23 cellular contexts compared by ENCODE assay signal in genomic region chr19:56441206-56441792, GRCh38. TPM values are rescaled to one million over a fixed set of nuclear protein-coding genes. Genes with fewer than 3 reads are reported as not detected.
"Had no signal": no experiment of that assay in that cellular context is flagged by ENCODE, and none has a peak within 500 bp of the region (broad histone marks: within the 10 kb centered on the region; RNA-seq: fewer than 3 reads in every experiment).

No MANE protein-coding gene starts in this region.

- H3K4me1 Mint-ChIP-seq: activated B cell treated with CpG ODN at 0.5 μM for 24 hours; activated T-helper 17 cell treated with anti-CD3 and anti-CD28 coated beads, Interleukin-2, amount 50 U/mL, for 72 hours had no signal

- H3K4me1 ChIP-seq: esophagus muscularis mucosa, foreskin keratinocyte, heart right ventricle, lower lobe of right lung, right atrium auricular region, spleen, upper lobe of left lung, vagina had no signal

- H3K27me3 Mint-ChIP-seq: activated B cell treated with CpG ODN at 0.5 μM for 24 hours; activated CD8-positive, alpha-beta T cell treated with anti-CD3 and anti-CD28 coated beads for 36 hours; activated T-helper 17 cell treated with anti-CD3 and anti-CD28 coated beads, Interleukin-2, amount 50 U/mL, for 72 hours; natural killer cell treated with Interleukin-12 subunit alpha and Interleukin-12 subunit beta and Interleukin-15 and Interleukin-18, amount 100 ng/mL, for 72 hours had no signal

- H3K27ac ChIP-seq: esophagus muscularis mucosa, foreskin keratinocyte, heart right ventricle, lower lobe of right lung, right atrium auricular region, spleen, upper lobe of left lung, vagina had no signal

- H3K27ac Mint-ChIP-seq: activated B cell treated with CpG ODN at 0.5 μM for 24 hours; activated CD8-positive, alpha-beta T cell treated with anti-CD3 and anti-CD28 coated beads for 36 hours; activated T-helper 17 cell treated with anti-CD3 and anti-CD28 coated beads, Interleukin-2, amount 50 U/mL, for 72 hours; natural killer cell treated with Interleukin-12 subunit alpha and Interleukin-12 subunit beta and Interleukin-15 and Interleukin-18, amount 100 ng/mL, for 72 hours; T-helper 2 cell treated with Interferon-gamma antibody and Interleukin-4, amounts not matched to agents 5 μg/mL and 100 μg/mL, for 36 hours had no signal

- ATAC-seq: activated CD8-positive, alpha-beta T cell treated with anti-CD3 and anti-CD28 coated beads for 36 hours; activated T-cell treated with anti-CD3 and anti-CD28 coated beads, Interleukin-2, amount 50 U/mL, for 4 hours; activated T-helper 17 cell treated with anti-CD3 and anti-CD28 coated beads, Interleukin-2, amount 50 U/mL, for 72 hours; foreskin keratinocyte; heart right ventricle; left lobe of liver; lower lobe of right lung; natural killer cell treated with Interleukin-12 subunit alpha and Interleukin-12 subunit beta and Interleukin-15 and Interleukin-18, amount 100 ng/mL, for 72 hours had no signal

- H3K4me3 Mint-ChIP-seq: activated B cell treated with CpG ODN at 0.5 μM for 24 hours; activated CD8-positive, alpha-beta T cell treated with anti-CD3 and anti-CD28 coated beads for 36 hours; activated T-cell treated with anti-CD3 and anti-CD28 coated beads, Interleukin-2, amount 50 U/mL, for 4 hours; activated T-helper 17 cell treated with anti-CD3 and anti-CD28 coated beads, Interleukin-2, amount 50 U/mL, for 72 hours; natural killer cell treated with Interleukin-12 subunit alpha and Interleukin-12 subunit beta and Interleukin-15 and Interleukin-18, amount 100 ng/mL, for 72 hours; T-helper 2 cell treated with Interferon-gamma antibody and Interleukin-4, amounts not matched to agents 5 μg/mL and 100 μg/mL, for 36 hours had no signal

- H3K4me3 ChIP-seq: esophagus muscularis mucosa, heart right ventricle, lower lobe of right lung, right atrium auricular region, spleen, upper lobe of left lung, vagina had no signal

- DNase-seq: activated B cell treated with CpG ODN at 0.5 μM for 24 hours; activated CD4-positive, alpha-beta T cell treated with anti-CD3 and anti-CD28 coated beads, Interleukin-2, amount 50 U/mL, for 1 hour; activated CD8-positive, alpha-beta T cell treated with anti-CD3 and anti-CD28 coated beads for 36 hours; activated gamma-delta T cell treated with Interleukin-2 at 50 U/mL for 16 hours; activated naive CD4-positive, alpha-beta T cell treated with anti-CD3 and anti-CD28 coated beads, Interleukin-2, amount 50 U/mL, for 16 hours; activated T-cell treated with anti-CD3 and anti-CD28 coated beads, Interleukin-2, amount 50 U/mL, for 4 hours; amygdala; caudate nucleus; foreskin keratinocyte; heart right ventricle; lower lobe of right lung; mesenchymal stem cell; spleen; stimulated activated naive CD4-positive, alpha-beta T cell treated with Interleukin-2 at 50 U/mL for 16 hours; upper lobe of left lung had no signal

- H3K36me3 ChIP-seq: lower lobe of right lung had no signal

- H3K27me3 ChIP-seq: esophagus muscularis mucosa, foreskin keratinocyte, heart right ventricle, right atrium auricular region, spleen, upper lobe of left lung, vagina had no signal

RNA-seq across cellular contexts. Expression of gene ZNF667, which starts 35.8 kb away (rescaled TPM):
- total RNA-seq: chondrocyte had no signal
